In genomic region chr1:81435175-81435574, GRCh38 we compare ENCODE assay signal across 12 cellular contexts.
DNase-seq lines count a peak whose midpoint lies in the region; ATAC-seq and TF ChIP-seq lines count a peak whose summit lies in the region.
"Had no signal": no experiment of that assay in that cellular context is flagged by ENCODE, and none has a peak within 500 bp of the region (broad histone marks: within the 10 kb centered on the region; RNA-seq: fewer than 3 reads in every experiment).

No MANE protein-coding gene starts in this region.

- 3 to 25% methylated on average over 1 of the region's 1 CpG for WGBS in upper lobe of left lung, 2 donors
- no CpG with 5 or more reads among the region's 1 CpG for WGBS in neuronal stem cell (ENCODE audit: extremely low coverage in 2 of 2, insufficient read length in 2 of 2, insufficient replicate concordance in 1 of 2), 2 donors

- TF ChIP-seq CTCF in cardiac fibroblast (IDR thresholded peaks at IDR 0.05; ENCODE audit: low read depth, low read length), result no peak
- TF ChIP-seq CTCF in upper lobe of left lung (IDR thresholded peaks at IDR 0.05), result no peak

- H3K4me1 ChIP-seq in upper lobe of left lung (peaks cover 0 to 13% (median 7%) of the 10 kb centered on the region in 4 donors), neuronal stem cell (ENCODE audit: control insufficient read depth in 2 of 2, insufficient read depth in 1 of 2, low read depth in 1 of 2, low read length in 2 of 2) (peaks cover 11 to 44% of the 10 kb centered on the region in 2 donors)
- H3K4me1 ChIP-seq: Caco-2 had no signal

- H3K27me3 ChIP-seq in upper lobe of left lung, result no peaks in the 10 kb centered on the region
- no peaks in the 10 kb centered on the region for H3K27me3 ChIP-seq in neuronal stem cell (ENCODE audit: control insufficient read depth in 3 of 3, insufficient read depth in 3 of 3, low read depth in 1 of 3, low read length in 3 of 3)

- H3K14ac ChIP-seq in neuronal stem cell (ENCODE audit: low read length), result no peak overlapping the region

- no peak overlapping the region for H2AFZ ChIP-seq in neuronal stem cell (ENCODE audit: low read length)
- H2AFZ ChIP-seq: GM23338 had no signal

- H3K4me2 ChIP-seq in neuronal stem cell (ENCODE audit: insufficient read depth, low read length, poor library complexity, severe bottlenecking), result no peak overlapping the region
- H3K4me2 ChIP-seq: GM23338 had no signal

- H3K36me3 ChIP-seq in upper lobe of left lung (no peaks in the 10 kb centered on the region), neuronal stem cell (replicated peaks in 1 of 2; ENCODE audit: control insufficient read depth in 2 of 2, insufficient read depth in 2 of 2, low read length in 2 of 2) (peaks cover 0 to 7% of the 10 kb centered on the region in 2 donors)

- ATAC-seq in upper lobe of left lung (ENCODE audit: low FRiP score in 2 of 2) (no peak), GM21447 (IDR thresholded peaks at IDR 0.05; ENCODE audit: unreplicated experiment) (no peak), sciatic nerve (no peak)
- ATAC-seq: GM23338 had no signal

- no peak overlapping the region for H3K18ac ChIP-seq in neuronal stem cell (ENCODE audit: low read length)

- no peak overlapping the region for H2BK120ac ChIP-seq in neuronal stem cell (ENCODE audit: low read depth, low read length)

- peak; percentile 43 for DNase-seq in DMS53 (lab: John Stamatoyannopoulos, UW)
- peak; percentile 8 to 11 for DNase-seq in cardiac fibroblast (ENCODE audit: low read depth in 2 of 2)
- peak; percentile 3 for DNase-seq in iris pigment epithelial cell (ENCODE audit: low read depth)
- DNase-seq in upper lobe of left lung, result no peak
- DNase-seq in neuronal stem cell (ENCODE audit: low spot score), result no peak
- no peak for DNase-seq in sciatic nerve (ENCODE audit: low spot score)
- DNase-seq: C1 segment of cervical spinal cord; Caco-2; CD8-positive, alpha-beta memory T cell; H7 had no signal

- no peak overlapping the region for H3K4ac ChIP-seq in neuronal stem cell (ENCODE audit: low read length)

- H3K27ac ChIP-seq in upper lobe of left lung (peak overlapping the region; percentile 29 to 84 (median 70)), neuronal stem cell (replicated peaks; ENCODE audit: low read length) (no peak overlapping the region)

- no peak overlapping the region for H3K23ac ChIP-seq in neuronal stem cell (ENCODE audit: low read depth, low read length, poor library complexity)

- TF ChIP-seq POLR2A in upper lobe of left lung (IDR thresholded peaks at IDR 0.05), result no peak

- H4K91ac ChIP-seq in neuronal stem cell (ENCODE audit: low read depth, low read length, poor library complexity), result no peak overlapping the region

- no peak overlapping the region for H2BK5ac ChIP-seq in neuronal stem cell (ENCODE audit: low read length)

- no peak overlapping the region for H2BK12ac ChIP-seq in neuronal stem cell (ENCODE audit: low read length)

- no peaks in the 10 kb centered on the region for H3K79me1 ChIP-seq in neuronal stem cell (ENCODE audit: low read depth, low read length)

- no peak overlapping the region for H3K9ac ChIP-seq in neuronal stem cell (ENCODE audit: low read depth, low read length, poor library complexity)

- H4K8ac ChIP-seq in neuronal stem cell (ENCODE audit: low read depth, low read length), result no peak overlapping the region

- H3K4me3 ChIP-seq in cardiac fibroblast (replicated peaks in 1 of 2; ENCODE audit: low read depth in 2 of 2, low read length in 2 of 2), result no peak overlapping the region
- no peak overlapping the region for H3K4me3 ChIP-seq in upper lobe of left lung
- H3K4me3 ChIP-seq in neuronal stem cell (ENCODE audit: low read length in 2 of 2), result no peak overlapping the region
- H3K4me3 ChIP-seq: GM23338 had no signal

- no peaks in the 10 kb centered on the region for H3K9me3 ChIP-seq in upper lobe of left lung
- H3K9me3 ChIP-seq in neuronal stem cell (replicated peaks in 1 of 2; ENCODE audit: control insufficient read depth in 2 of 2, insufficient read depth in 1 of 2, low read depth in 1 of 2, low read length in 2 of 2), result peaks cover 4 to 20% of the 10 kb centered on the region in 2 donors
- H3K9me3 ChIP-seq: Caco-2 had no signal

- no peak overlapping the region for H2AK5ac ChIP-seq in neuronal stem cell (ENCODE audit: low read depth, low read length)

- no peak overlapping the region for H2BK15ac ChIP-seq in neuronal stem cell (ENCODE audit: low read length)

- TF ChIP-seq EP300 in upper lobe of left lung (IDR thresholded peaks at IDR 0.05), result peak; percentile 49 to 96 (median 78)

- intact Hi-C loops in sciatic nerve (cut with DNase I), result no loop called here

Comparison
In these comparisons a context has a peak if more than half of its experiments do, and no peak if none do; other contexts are left out.
1. DNase-seq: peak in DMS53 (single experiment), cardiac fibroblast (2 of 2) and iris pigment epithelial cell (single experiment); none in upper lobe of left lung (0 of 2), neuronal stem cell (single experiment) and sciatic nerve (single experiment).